Comparison of ENCODE assay signal across 19 cellular contexts in the genomic region with DNA sequence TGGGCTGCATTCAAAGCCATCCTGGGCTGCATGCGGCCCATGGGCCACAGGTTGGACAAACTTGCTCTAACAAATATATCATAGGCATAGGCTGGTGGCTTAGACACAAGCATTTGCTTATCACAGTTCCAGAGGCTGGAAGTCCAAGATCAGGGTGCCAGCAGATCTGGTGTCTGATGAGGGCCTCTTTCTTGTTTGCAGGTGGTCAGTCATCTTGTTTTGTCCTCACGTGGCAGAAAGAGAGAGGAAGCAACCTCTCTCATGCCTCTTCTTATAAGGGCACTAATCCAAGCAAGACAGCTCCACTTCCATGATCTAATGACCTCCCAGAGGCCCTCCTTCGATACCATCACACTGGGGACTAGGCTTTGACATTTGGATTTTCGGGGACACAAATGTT.
"Had no signal": no experiment of that assay in that cellular context is flagged by ENCODE, and none has a peak within 500 bp of the region (broad histone marks: within the 10 kb centered on the region; RNA-seq: fewer than 3 reads in every experiment).

No MANE protein-coding gene starts in this region.

- DNase-seq: effector CD8-positive, alpha-beta T cell; esophagus squamous epithelium; foreskin fibroblast; glutamatergic neuron; left ventricle myocardium superior; mesenchymal stem cell; naive thymus-derived CD4-positive, alpha-beta T cell; nephron progenitor cell; small intestine; stimulated activated CD4-positive, alpha-beta T cell treated with anti-CD3 and anti-CD28 coated beads, Interleukin-12 subunit alpha, Interleukin-12 subunit beta, amount 100 ng/mL, for 4 hours; stimulated activated CD4-positive, alpha-beta T cell treated with anti-CD3 and anti-CD28 coated beads, Interleukin-2, amount 100 ng/mL, for 48 hours; stimulated activated naive CD4-positive, alpha-beta T cell treated with Interleukin-2 at 50 U/mL for 16 hours; thyroid gland; uterus had no signal

- H3K4me3 Mint-ChIP-seq: naive thymus-derived CD4-positive, alpha-beta T cell; nephron progenitor cell; type B pancreatic cell had no signal

- H3K4me1 ChIP-seq: colonic mucosa, esophagus squamous epithelium, gastroesophageal sphincter, uterus had no signal

- H3K36me3 Mint-ChIP-seq: type B pancreatic cell had no signal

- H3K9me3 ChIP-seq: colonic mucosa, esophagus squamous epithelium, gastroesophageal sphincter, neutrophil, thyroid gland, uterus had no signal

- H3K27me3 ChIP-seq: colonic mucosa, gastroesophageal sphincter, neutrophil, thyroid gland, uterus had no signal

- ATAC-seq: gastroesophageal sphincter; left ventricle myocardium superior; naive thymus-derived CD4-positive, alpha-beta T cell had no signal

- H3K27ac Mint-ChIP-seq: naive thymus-derived CD4-positive, alpha-beta T cell; nephron progenitor cell; type B pancreatic cell had no signal

- H3K4me3 ChIP-seq: colonic mucosa, esophagus squamous epithelium, gastroesophageal sphincter, lung, thyroid gland, uterus had no signal

- H3K36me3 ChIP-seq: colonic mucosa, gastroesophageal sphincter, neutrophil, thyroid gland, uterus had no signal

- H3K27ac ChIP-seq: colonic mucosa, esophagus squamous epithelium, gastroesophageal sphincter, neutrophil, thyroid gland, uterus had no signal
